Comparison of ENCODE assay signal across 8 cellular contexts in genomic region chr3:69204315-69204957, GRCh38.
DNase-seq lines count a peak whose midpoint lies in the region; ATAC-seq and TF ChIP-seq lines count a peak whose summit lies in the region.

No MANE protein-coding gene starts in this region.

- peaks cover 52% of the 10 kb centered on the region for H3K4me1 Mint-ChIP-seq in T-helper 2 cell treated with Interferon-gamma antibody and Interleukin-4, amounts not matched to agents 5 μg/mL and 100 μg/mL, for 36 hours (ENCODE audit: low read depth)
- H3K4me1 Mint-ChIP-seq in endodermal cell, result peaks cover 16% of the 10 kb centered on the region

- H3K9ac ChIP-seq in endodermal cell (ENCODE audit: extremely low read depth, low read length, poor library complexity, severe bottlenecking), result no peak overlapping the region

- H3K4me3 ChIP-seq in adrenal gland (no peak overlapping the region), aorta (ENCODE audit: low read length in 2 of 2) (no peak overlapping the region), endodermal cell (ENCODE audit: low read length) (no peak overlapping the region)

- no peak for TF ChIP-seq POLR2A in adrenal gland (IDR thresholded peaks at IDR 0.05)

- no peak overlapping the region for H3K27ac ChIP-seq in adrenal gland
- no peak overlapping the region for H3K27ac ChIP-seq in aorta (ENCODE audit: low read depth in 1 of 2, low read length in 2 of 2)
- no peak overlapping the region for H3K27ac ChIP-seq in endodermal cell (ENCODE audit: low read depth, low read length)

- WGBS in adrenal gland, 4 donors, result 79 to 86% (median 80%) methylated on average over 8 of the region's 8 CpGs
- WGBS in aorta, 2 donors, result 57 to 60% methylated on average over 8 of the region's 8 CpGs
- 91 to 94% methylated on average over 5 to 8 of the region's 8 CpGs for WGBS in endodermal cell (ENCODE audit: insufficient coverage in 1 of 2, insufficient read length in 1 of 2), 2 experiments

- peak; percentile 68 for DNase-seq in T-helper 2 cell treated with Interferon-gamma antibody and Interleukin-4, amounts not matched to agents 5 μg/mL and 100 μg/mL, for 36 hours (ENCODE audit: low spot score)
- DNase-seq in left colon (no peak), UCSD-AML1 (lab: John Stamatoyannopoulos, UW; ENCODE audit: unreplicated experiment) (no peak), adrenal gland (no peak), aorta (no peak), endodermal cell (no peak)

- H3K9me3 ChIP-seq in adrenal gland (replicated peaks in 1 of 3), result no peaks in the 10 kb centered on the region
- no peaks in the 10 kb centered on the region for H3K9me3 ChIP-seq in aorta (ENCODE audit: control insufficient read depth, low read length)
- no peaks in the 10 kb centered on the region for H3K9me3 ChIP-seq in endodermal cell (ENCODE audit: control insufficient read depth, low read length)

- no peaks in the 10 kb centered on the region for H3K27me3 Mint-ChIP-seq in T-helper 2 cell treated with Interferon-gamma antibody and Interleukin-4, amounts not matched to agents 5 μg/mL and 100 μg/mL, for 36 hours (ENCODE audit: low read depth)
- no peaks in the 10 kb centered on the region for H3K27me3 Mint-ChIP-seq in endodermal cell (ENCODE audit: insufficient read depth)

- H3K27ac Mint-ChIP-seq in T-helper 2 cell treated with Interferon-gamma antibody and Interleukin-4, amounts not matched to agents 5 μg/mL and 100 μg/mL, for 36 hours, result peak overlapping the region; percentile 43
- H3K27ac Mint-ChIP-seq in endodermal cell, result no peak overlapping the region

- H3K36me3 ChIP-seq in adrenal gland (replicated peaks in 1 of 2) (no peaks in the 10 kb centered on the region), aorta (ENCODE audit: control insufficient read depth in 1 of 2, insufficient read depth in 2 of 2, low read length in 1 of 2) (no peaks in the 10 kb centered on the region), endodermal cell (ENCODE audit: control insufficient read depth, insufficient read depth, low read length) (no peaks in the 10 kb centered on the region)

- TF ChIP-seq CTCF in adrenal gland (IDR thresholded peaks at IDR 0.05), result no peak
- TF ChIP-seq CTCF in endodermal cell (conservative IDR thresholded peaks at IDR 0.05), result no peak

- peak; percentile 91 for ATAC-seq in GM18873 (IDR thresholded peaks at IDR 0.05; ENCODE audit: low FRiP score, unreplicated experiment)
- peak; percentile 89 for ATAC-seq in HG02678 (IDR thresholded peaks at IDR 0.05; ENCODE audit: unreplicated experiment)
- ATAC-seq in left colon, result peak; percentile 19
- ATAC-seq in aorta (ENCODE audit: low FRiP score), result no peak

- intact Hi-C loops in left colon (cut with DNase I, micrococcal nuclease) (no loop called here), adrenal gland (cut with DNase I) (no loop called here), aorta (cut with DNase I) (no loop called here)

- no peaks in the 10 kb centered on the region for H3K9me3 Mint-ChIP-seq in T-helper 2 cell treated with Interferon-gamma antibody and Interleukin-4, amounts not matched to agents 5 μg/mL and 100 μg/mL, for 36 hours
- H3K9me3 Mint-ChIP-seq in endodermal cell, result no peaks in the 10 kb centered on the region

- no peak overlapping the region for H3K4me3 Mint-ChIP-seq in T-helper 2 cell treated with Interferon-gamma antibody and Interleukin-4, amounts not matched to agents 5 μg/mL and 100 μg/mL, for 36 hours
- H3K4me3 Mint-ChIP-seq in endodermal cell, result no peak overlapping the region

- H3K27me3 ChIP-seq in adrenal gland, result no peaks in the 10 kb centered on the region
- H3K27me3 ChIP-seq in aorta (ENCODE audit: control insufficient read depth in 1 of 2, insufficient read depth in 2 of 2, low read length in 1 of 2), result no peaks in the 10 kb centered on the region
- no peaks in the 10 kb centered on the region for H3K27me3 ChIP-seq in endodermal cell (ENCODE audit: control insufficient read depth, insufficient read depth, low read length, poor library complexity, severe bottlenecking)

- H3K36me3 Mint-ChIP-seq in T-helper 2 cell treated with Interferon-gamma antibody and Interleukin-4, amounts not matched to agents 5 μg/mL and 100 μg/mL, for 36 hours (ENCODE audit: low read depth), result peaks cover 5% of the 10 kb centered on the region
- H3K36me3 Mint-ChIP-seq in endodermal cell (ENCODE audit: low read depth), result no peaks in the 10 kb centered on the region

- H3K4me1 ChIP-seq in adrenal gland (replicated peaks in 1 of 2) (peaks cover 0 to 4% of the 10 kb centered on the region in 2 donors), aorta (ENCODE audit: control insufficient read depth in 1 of 2, insufficient read depth in 2 of 2, low read length in 2 of 2) (no peaks in the 10 kb centered on the region), endodermal cell (ENCODE audit: control insufficient read depth, insufficient read depth, low read length) (peaks cover 3% of the 10 kb centered on the region)
